Comparison of ENCODE assay signal across 24 cellular contexts in the genomic region with DNA sequence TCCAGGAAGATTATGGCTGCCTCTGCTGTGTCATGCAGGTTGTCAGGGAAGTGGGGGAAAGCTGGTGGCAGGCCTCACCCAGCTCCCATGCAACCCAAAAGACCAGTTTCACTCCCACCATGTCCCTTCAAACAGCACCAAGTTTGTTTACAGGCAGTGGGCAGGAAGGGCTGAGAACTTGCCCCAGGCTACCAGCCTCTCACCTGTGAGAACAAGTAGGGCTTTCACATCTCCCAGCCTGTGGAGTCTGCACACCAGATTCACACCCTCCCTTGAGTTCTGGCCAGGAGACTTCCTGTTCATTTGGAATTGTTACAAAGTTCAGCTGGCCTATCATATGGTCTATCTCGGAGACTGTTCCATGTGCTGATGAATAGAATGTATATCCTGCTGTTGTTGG. TPM values are rescaled to one million over a fixed set of nuclear protein-coding genes. Genes with fewer than 3 reads are reported as not detected.
DNase-seq lines count a peak whose midpoint lies in the region; ATAC-seq and TF ChIP-seq lines count a peak whose summit lies in the region.
"Had no signal": no experiment of that assay in that cellular context is flagged by ENCODE, and none has a peak within 500 bp of the region (broad histone marks: within the 10 kb centered on the region; RNA-seq: fewer than 3 reads in every experiment).

No MANE protein-coding gene starts in this region.

- no TSS peak for BruUV-seq in MCF 10A (replicated peaks; lab: Mats Ljungman, UMichigan)

- DNase-seq in MCF 10A (ENCODE audit: unreplicated experiment) (peak; percentile 74), breast epithelium (ENCODE audit: low spot score in 2 of 2) (no peak), WTC11 (ENCODE audit: low spot score) (no peak), esophagus muscularis mucosa (ENCODE audit: extremely low spot score) (no peak)
- DNase-seq in naive thymus-derived CD8-positive, alpha-beta T cell, result no peak
- DNase-seq in activated T-helper 1 cell treated with anti-CD3 and anti-CD28 coated beads, Interleukin-12 subunit alpha, Interleukin-12 subunit beta, Interleukin-2, Interleukin-4 antibody, amounts not matched to agents 30 ng/mL and 10 ng/mL and 1 ng/mL, durations not matched to agents 14 hours and 24 hours and 36 hours (ENCODE audit: low spot score), result no peak
- DNase-seq: 8988T; Caco-2; CD4-positive, alpha-beta memory T cell; DND-41; H7; KBM-7; NCI-H1105; NCI-H146; NCI-H2029 treated with DMSO at 0.1 percent for 48 hours; NCI-H226; NCI-H510A treated with DMSO at 0.1 percent for 48 hours; NCI-H748 treated with DMSO at 0.1 percent for 48 hours; NK-92 treated with Interleukin-12 subunit alpha and Interleukin-12 subunit beta, amount 100 ng/mL, for 24 hours had no signal

- H3K27ac ChIP-seq in breast epithelium, result no peak overlapping the region
- no peak overlapping the region for H3K27ac ChIP-seq in esophagus muscularis mucosa (replicated peaks in 1 of 4)
- H3K27ac ChIP-seq: BLaER1 treated with 17β-estradiol and CSF1 and Interleukin-3, amounts not matched to agents 10 nM and 100 nM; SJSA1 had no signal

- H3K4me3 ChIP-seq in breast epithelium (no peak overlapping the region), esophagus muscularis mucosa (no peak overlapping the region)
- H3K4me3 ChIP-seq: BLaER1 treated with 17β-estradiol and CSF1 and Interleukin-3, amounts not matched to agents 10 nM and 100 nM; SJSA1 had no signal

- H3K4me1 Mint-ChIP-seq in MCF 10A (ENCODE audit: insufficient read depth, unreplicated experiment) (peaks cover 7% of the 10 kb centered on the region), WTC11 (no peaks in the 10 kb centered on the region; the same call in 1 of the 2 replicates)
- peaks cover 12 to 22% (median 16%) of the 10 kb centered on the region in 4 donors for H3K4me1 Mint-ChIP-seq in naive thymus-derived CD8-positive, alpha-beta T cell
- peaks cover 46% of the 10 kb centered on the region for H3K4me1 Mint-ChIP-seq in activated T-helper 1 cell treated with anti-CD3 and anti-CD28 coated beads, Interleukin-12 subunit alpha, Interleukin-12 subunit beta, Interleukin-2, Interleukin-4 antibody, amounts not matched to agents 30 ng/mL and 10 ng/mL and 1 ng/mL, durations not matched to agents 14 hours and 24 hours and 36 hours (ENCODE audit: low read depth)

- H3K27me3 Mint-ChIP-seq in MCF 10A (ENCODE audit: insufficient read depth, unreplicated experiment), result no peaks in the 10 kb centered on the region
- H3K27me3 Mint-ChIP-seq in WTC11 (ENCODE audit: low read depth), result no peaks in the 10 kb centered on the region
- H3K27me3 Mint-ChIP-seq in naive thymus-derived CD8-positive, alpha-beta T cell, result no peaks in the 10 kb centered on the region
- H3K27me3 Mint-ChIP-seq in activated T-helper 1 cell treated with anti-CD3 and anti-CD28 coated beads, Interleukin-12 subunit alpha, Interleukin-12 subunit beta, Interleukin-2, Interleukin-4 antibody, amounts not matched to agents 30 ng/mL and 10 ng/mL and 1 ng/mL, durations not matched to agents 14 hours and 24 hours and 36 hours (ENCODE audit: insufficient read depth), result no peaks in the 10 kb centered on the region
- H3K27me3 Mint-ChIP-seq: CD4-positive, alpha-beta memory T cell had no signal

- H3K9me3 ChIP-seq in breast epithelium (peaks cover 9 to 32% of the 10 kb centered on the region in 2 donors), esophagus muscularis mucosa (peaks cover 0 to 14% (median 9%) of the 10 kb centered on the region in 4 donors)

- H3K4me1 ChIP-seq in breast epithelium (no peaks in the 10 kb centered on the region), esophagus muscularis mucosa (no peaks in the 10 kb centered on the region)
- H3K4me1 ChIP-seq: BLaER1 treated with 17β-estradiol and CSF1 and Interleukin-3, amounts not matched to agents 10 nM and 100 nM; Caco-2; SJSA1 had no signal

- H3K4me3 Mint-ChIP-seq in MCF 10A (ENCODE audit: unreplicated experiment) (no peak overlapping the region), WTC11 (no peak overlapping the region)
- H3K4me3 Mint-ChIP-seq in naive thymus-derived CD8-positive, alpha-beta T cell, result no peak overlapping the region
- H3K4me3 Mint-ChIP-seq in activated T-helper 1 cell treated with anti-CD3 and anti-CD28 coated beads, Interleukin-12 subunit alpha, Interleukin-12 subunit beta, Interleukin-2, Interleukin-4 antibody, amounts not matched to agents 30 ng/mL and 10 ng/mL and 1 ng/mL, durations not matched to agents 14 hours and 24 hours and 36 hours, result no peak overlapping the region
- H3K4me3 Mint-ChIP-seq: CD4-positive, alpha-beta memory T cell had no signal

- CTCF ChIA-PET in MCF 10A (lab: Yijun Ruan, JAX), result interaction anchor here (3.7 kb wide), 1 partner anchor 17 kb away, joined by 14 read pairs; no protein-coding TSS in a partner anchor
- CTCF ChIA-PET in WTC11 (lab: Charles Lee), result no interaction called here

- H3K27ac Mint-ChIP-seq in MCF 10A (ENCODE audit: low read depth, unreplicated experiment), result no peak overlapping the region
- no peak overlapping the region for H3K27ac Mint-ChIP-seq in WTC11
- no peak overlapping the region for H3K27ac Mint-ChIP-seq in naive thymus-derived CD8-positive, alpha-beta T cell
- H3K27ac Mint-ChIP-seq in activated T-helper 1 cell treated with anti-CD3 and anti-CD28 coated beads, Interleukin-12 subunit alpha, Interleukin-12 subunit beta, Interleukin-2, Interleukin-4 antibody, amounts not matched to agents 30 ng/mL and 10 ng/mL and 1 ng/mL, durations not matched to agents 14 hours and 24 hours and 36 hours, result no peak overlapping the region

- ATAC-seq in WTC11, result no peak
- ATAC-seq in esophagus mucosa, result peak; percentile 88
- ATAC-seq in naive thymus-derived CD8-positive, alpha-beta T cell, result no peak
- ATAC-seq in HG03460 (IDR thresholded peaks at IDR 0.05; ENCODE audit: unreplicated experiment), result no peak
- ATAC-seq: Right ventricle myocardium inferior had no signal

- WGBS in esophagus muscularis mucosa, result 94% methylated on average over 1 of the region's 1 CpG

- intact Hi-C loops in MCF 10A (cut with micrococcal nuclease) (no loop called here), breast epithelium (cut with DNase I; ENCODE audit: low total_unique reads) (no loop called here), esophagus muscularis mucosa (cut with DNase I) (no loop called here)
- intact Hi-C loops in activated T-helper 1 cell treated with anti-CD3 and anti-CD28 coated beads, Interleukin-12 subunit alpha, Interleukin-12 subunit beta, Interleukin-2, Interleukin-4 antibody, amounts not matched to agents 30 ng/mL and 10 ng/mL and 1 ng/mL, durations not matched to agents 14 hours and 24 hours and 36 hours (cut with micrococcal nuclease), result no loop called here

- H3K36me3 Mint-ChIP-seq in MCF 10A (ENCODE audit: insufficient read depth, unreplicated experiment) (peaks cover 66% of the 10 kb centered on the region), WTC11 (peaks cover 69% of the 10 kb centered on the region)
- peaks cover 43 to 76% (median 69%) of the 10 kb centered on the region in 3 donors for H3K36me3 Mint-ChIP-seq in naive thymus-derived CD8-positive, alpha-beta T cell
- H3K36me3 Mint-ChIP-seq in activated T-helper 1 cell treated with anti-CD3 and anti-CD28 coated beads, Interleukin-12 subunit alpha, Interleukin-12 subunit beta, Interleukin-2, Interleukin-4 antibody, amounts not matched to agents 30 ng/mL and 10 ng/mL and 1 ng/mL, durations not matched to agents 14 hours and 24 hours and 36 hours (ENCODE audit: low read depth), result peaks cover 71% of the 10 kb centered on the region

- no peak for TF ChIP-seq EP300 in esophagus muscularis mucosa (IDR thresholded peaks at IDR 0.05)

- H3K36me3 ChIP-seq in breast epithelium (peaks cover 6% of the 10 kb centered on the region), esophagus muscularis mucosa (peaks cover 13 to 64% (median 32%) of the 10 kb centered on the region in 4 donors)

- TF ChIP-seq CTCF in MCF 10A (IDR thresholded peaks at IDR 0.05; ENCODE audit: unreplicated experiment), result no peak
- no peak for TF ChIP-seq CTCF in breast epithelium (IDR thresholded peaks at IDR 0.05)
- TF ChIP-seq CTCF in WTC11 (IDR thresholded peaks at IDR 0.05), result no peak
- TF ChIP-seq CTCF in esophagus muscularis mucosa (IDR thresholded peaks at IDR 0.05), result no peak

- H3K9me3 Mint-ChIP-seq in MCF 10A (ENCODE audit: unreplicated experiment) (peaks cover 11% of the 10 kb centered on the region), WTC11 (peaks cover 41% of the 10 kb centered on the region)
- peaks cover 6 to 30% (median 17%) of the 10 kb centered on the region in 9 donors for H3K9me3 Mint-ChIP-seq in naive thymus-derived CD8-positive, alpha-beta T cell
- peaks cover 32% of the 10 kb centered on the region for H3K9me3 Mint-ChIP-seq in activated T-helper 1 cell treated with anti-CD3 and anti-CD28 coated beads, Interleukin-12 subunit alpha, Interleukin-12 subunit beta, Interleukin-2, Interleukin-4 antibody, amounts not matched to agents 30 ng/mL and 10 ng/mL and 1 ng/mL, durations not matched to agents 14 hours and 24 hours and 36 hours

- H3K27me3 ChIP-seq in breast epithelium, result no peaks in the 10 kb centered on the region
- no peaks in the 10 kb centered on the region for H3K27me3 ChIP-seq in esophagus muscularis mucosa
- H3K27me3 ChIP-seq: BLaER1 treated with 17β-estradiol and CSF1 and Interleukin-3, amounts not matched to agents 10 nM and 100 nM; SJSA1 had no signal

- TF ChIP-seq POLR2A in breast epithelium (IDR thresholded peaks at IDR 0.05), result no peak
- TF ChIP-seq POLR2A in esophagus muscularis mucosa (IDR thresholded peaks at IDR 0.05; ENCODE audit: low read depth), result no peak

- POLR2A ChIA-PET in MCF 10A (lab: Yijun Ruan, JAX) (no interaction called here), WTC11 (lab: Charles Lee) (no interaction called here)
- POLR2A ChIA-PET in naive thymus-derived CD8-positive, alpha-beta T cell (lab: Charles Lee), result interaction anchor here (1.0 kb wide), 1 partner anchor 13 kb away, joined by 3 read pairs; no protein-coding TSS in a partner anchor

RNA-seq across cellular contexts. Expression of a gene that starts 27.8 kb away (rescaled TPM):
- total RNA-seq in MCF 10A (2022) (26.2 and 29.3 TPM in 2 replicates), breast epithelium (10 to 100 TPM in 2 of 3 donors, 1 to 10 TPM in 1; 7.8 to 14.7 (median 12.3) TPM), WTC11 (2021) (19.8 to 23.0 TPM (median 21.5 TPM) in 3 replicates), esophagus mucosa (20.3 TPM), esophagus muscularis mucosa (10 to 100 TPM in 3 of 4 donors, 1 to 10 TPM in 1; 8.9 to 13.3 (median 12.8) TPM)
- total RNA-seq in naive thymus-derived CD8-positive, alpha-beta T cell, result 10 to 100 TPM; 38.7 to 48.4 TPM
- 10 to 100 TPM; 15.3 to 25.9 (median 19.4) TPM for polyA plus RNA-seq in naive thymus-derived CD8-positive, alpha-beta T cell
- total RNA-seq in activated T-helper 1 cell treated with anti-CD3 and anti-CD28 coated beads, Interleukin-12 subunit alpha, Interleukin-12 subunit beta, Interleukin-2, Interleukin-4 antibody, amounts not matched to agents 30 ng/mL and 10 ng/mL and 1 ng/mL, durations not matched to agents 14 hours and 24 hours and 36 hours, result 42.0 and 44.8 TPM in 2 replicates

RNA-seq across cellular contexts. Expression of a gene that starts 27.9 kb away (rescaled TPM):
- total RNA-seq in MCF 10A (2022) (8.6 and 10.1 TPM in 2 replicates), breast epithelium (10 to 100 TPM in 2 of 3 donors, 1 to 10 TPM in 1; 8.8 to 17.0 (median 10.8) TPM), WTC11 (2021) (20.4 to 20.9 TPM (median 20.4 TPM) in 3 replicates), esophagus mucosa (8.9 TPM), esophagus muscularis mucosa (1 to 10 TPM; 6.0 to 9.1 (median 7.5) TPM)
- 10 to 100 TPM; 14.8 to 16.3 TPM for total RNA-seq in naive thymus-derived CD8-positive, alpha-beta T cell
- polyA plus RNA-seq in naive thymus-derived CD8-positive, alpha-beta T cell, result 10 to 100 TPM in 1 of 3 donors, 1 to 10 TPM in 2; 6.3 to 11.7 (median 9.4) TPM
- total RNA-seq in activated T-helper 1 cell treated with anti-CD3 and anti-CD28 coated beads, Interleukin-12 subunit alpha, Interleukin-12 subunit beta, Interleukin-2, Interleukin-4 antibody, amounts not matched to agents 30 ng/mL and 10 ng/mL and 1 ng/mL, durations not matched to agents 14 hours and 24 hours and 36 hours, result 29.2 and 29.7 TPM in 2 replicates
